ENCODE assay signal across 2 cellular contexts in genomic region chrX:12007881-12008280, GRCh38.
TF ChIP-seq lines count a peak whose summit lies in the region.

No MANE protein-coding gene starts in this region.

TF ChIP-seq in SK-N-SH treated with all-trans-retinoic acid at 6 μM for 48 hours, 23 proteins besides CTCF, POLR2A, EP300 and RAD21 (continued from another document):
- TF ChIP-seq, protein P1, sequence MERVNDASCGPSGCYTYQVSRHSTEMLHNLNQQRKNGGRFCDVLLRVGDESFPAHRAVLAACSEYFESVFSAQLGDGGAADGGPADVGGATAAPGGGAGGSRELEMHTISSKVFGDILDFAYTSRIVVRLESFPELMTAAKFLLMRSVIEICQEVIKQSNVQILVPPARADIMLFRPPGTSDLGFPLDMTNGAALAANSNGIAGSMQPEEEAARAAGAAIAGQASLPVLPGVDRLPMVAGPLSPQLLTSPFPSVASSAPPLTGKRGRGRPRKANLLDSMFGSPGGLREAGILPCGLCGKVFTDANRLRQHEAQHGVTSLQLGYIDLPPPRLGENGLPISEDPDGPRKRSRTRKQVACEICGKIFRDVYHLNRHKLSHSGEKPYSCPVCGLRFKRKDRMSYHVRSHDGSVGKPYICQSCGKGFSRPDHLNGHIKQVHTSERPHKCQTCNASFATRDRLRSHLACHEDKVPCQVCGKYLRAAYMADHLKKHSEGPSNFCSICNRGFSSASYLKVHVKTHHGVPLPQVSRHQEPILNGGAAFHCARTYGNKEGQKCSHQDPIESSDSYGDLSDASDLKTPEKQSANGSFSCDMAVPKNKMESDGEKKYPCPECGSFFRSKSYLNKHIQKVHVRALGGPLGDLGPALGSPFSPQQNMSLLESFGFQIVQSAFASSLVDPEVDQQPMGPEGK (CRISPR knock-in tag; IDR thresholded peaks at IDR 0.05; ENCODE audit: borderline replicate concordance) = no peak
- TF ChIP-seq ESRRG (CRISPR knock-in tag; IDR thresholded peaks at IDR 0.05) = no peak
- no peak for TF ChIP-seq ZNF8 (CRISPR knock-in tag; IDR thresholded peaks at IDR 0.05)
- TF ChIP-seq RARB (CRISPR knock-in tag; IDR thresholded peaks at IDR 0.05) = no peak
- no peak for TF ChIP-seq ARNTL (CRISPR knock-in tag; IDR thresholded peaks at IDR 0.05; ENCODE audit: borderline replicate concordance, low read depth)
- no peak for TF ChIP-seq CREB5 (CRISPR knock-in tag; IDR thresholded peaks at IDR 0.05; ENCODE audit: low read depth)
- no peak for TF ChIP-seq BACH2 (CRISPR knock-in tag; IDR thresholded peaks at IDR 0.05; ENCODE audit: borderline replicate concordance)
- no peak for TF ChIP-seq OSR1 (CRISPR knock-in tag; IDR thresholded peaks at IDR 0.05)
- TF ChIP-seq GLIS3 (CRISPR knock-in tag; IDR thresholded peaks at IDR 0.05) = no peak
- TF ChIP-seq POU6F1 (CRISPR knock-in tag; IDR thresholded peaks at IDR 0.05; ENCODE audit: borderline replicate concordance, low read depth) = no peak
- no peak for TF ChIP-seq CSDC2 (CRISPR knock-in tag; IDR thresholded peaks at IDR 0.05)
- no peak for TF ChIP-seq PPARA (CRISPR knock-in tag; IDR thresholded peaks at IDR 0.05; ENCODE audit: borderline replicate concordance)
- no peak for TF ChIP-seq ZNF70 (CRISPR knock-in tag; IDR thresholded peaks at IDR 0.05)
- no peak for TF ChIP-seq ZFP3 (CRISPR knock-in tag; IDR thresholded peaks at IDR 0.05)
TF ChIP-seq in SK-N-SH treated with all-trans-retinoic acid at 6 μM for 48 hours: peak in this region for 0.

TF ChIP-seq in WTC11, 78 proteins besides CTCF, POLR2A, EP300 and RAD21 (continued from another document):
- TF ChIP-seq, protein P2, sequence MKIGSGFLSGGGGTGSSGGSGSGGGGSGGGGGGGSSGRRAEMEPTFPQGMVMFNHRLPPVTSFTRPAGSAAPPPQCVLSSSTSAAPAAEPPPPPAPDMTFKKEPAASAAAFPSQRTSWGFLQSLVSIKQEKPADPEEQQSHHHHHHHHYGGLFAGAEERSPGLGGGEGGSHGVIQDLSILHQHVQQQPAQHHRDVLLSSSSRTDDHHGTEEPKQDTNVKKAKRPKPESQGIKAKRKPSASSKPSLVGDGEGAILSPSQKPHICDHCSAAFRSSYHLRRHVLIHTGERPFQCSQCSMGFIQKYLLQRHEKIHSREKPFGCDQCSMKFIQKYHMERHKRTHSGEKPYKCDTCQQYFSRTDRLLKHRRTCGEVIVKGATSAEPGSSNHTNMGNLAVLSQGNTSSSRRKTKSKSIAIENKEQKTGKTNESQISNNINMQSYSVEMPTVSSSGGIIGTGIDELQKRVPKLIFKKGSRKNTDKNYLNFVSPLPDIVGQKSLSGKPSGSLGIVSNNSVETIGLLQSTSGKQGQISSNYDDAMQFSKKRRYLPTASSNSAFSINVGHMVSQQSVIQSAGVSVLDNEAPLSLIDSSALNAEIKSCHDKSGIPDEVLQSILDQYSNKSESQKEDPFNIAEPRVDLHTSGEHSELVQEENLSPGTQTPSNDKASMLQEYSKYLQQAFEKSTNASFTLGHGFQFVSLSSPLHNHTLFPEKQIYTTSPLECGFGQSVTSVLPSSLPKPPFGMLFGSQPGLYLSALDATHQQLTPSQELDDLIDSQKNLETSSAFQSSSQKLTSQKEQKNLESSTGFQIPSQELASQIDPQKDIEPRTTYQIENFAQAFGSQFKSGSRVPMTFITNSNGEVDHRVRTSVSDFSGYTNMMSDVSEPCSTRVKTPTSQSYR (CRISPR knock-in tag; IDR thresholded peaks at IDR 0.05) = no peak
- TF ChIP-seq MAX (CRISPR knock-in tag; IDR thresholded peaks at IDR 0.05) = no peak
